Comparison of ENCODE assay signal across 16 cellular contexts in the genomic region with DNA sequence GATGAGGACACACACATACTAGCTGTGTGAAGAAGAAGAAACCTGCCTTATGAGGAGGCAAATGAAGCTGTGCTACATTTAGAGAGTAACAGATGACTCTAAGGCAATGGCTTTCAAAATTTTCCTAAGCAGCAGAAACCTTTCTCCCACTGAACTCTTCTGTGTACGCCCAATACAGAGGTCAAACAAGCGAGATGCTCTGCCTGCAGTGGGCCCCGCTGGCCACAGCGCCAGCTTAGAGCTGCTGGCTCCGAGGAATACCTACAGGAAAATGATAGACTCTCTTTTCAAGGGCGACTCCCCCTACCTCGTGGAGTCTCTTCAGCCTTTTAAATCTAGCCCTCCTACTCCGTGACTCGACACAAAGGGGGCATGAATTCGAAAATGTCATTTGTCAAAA. TPM values are rescaled to one million over a fixed set of nuclear protein-coding genes. Genes with fewer than 3 reads are reported as not detected.
A peak's percentile ranks its signal among the peaks of the same experiment; 100 is the strongest.
DNase-seq lines count a peak whose midpoint lies in the region; ATAC-seq, FAIRE-seq and TF ChIP-seq lines count a peak whose summit lies in the region.
"Had no signal": no experiment of that assay in that cellular context is flagged by ENCODE, and none has a peak within 500 bp of the region (broad histone marks: within the 10 kb centered on the region; RNA-seq: fewer than 3 reads in every experiment).

No MANE protein-coding gene starts in this region.

- no peaks in the 10 kb centered on the region for H3K9me3 Mint-ChIP-seq in activated B cell treated with CpG ODN at 0.5 μM for 24 hours
- H3K9me3 Mint-ChIP-seq in Calu3 (ENCODE audit: low read depth, unreplicated experiment), result no peaks in the 10 kb centered on the region
- H3K9me3 Mint-ChIP-seq: CD4-positive, CD25-positive, alpha-beta regulatory T cell; naive B cell had no signal

- no peaks in the 10 kb centered on the region for H3K9me3 ChIP-seq in HEK293 (ENCODE audit: control insufficient read depth, insufficient read depth, low read depth, low read length)
- no peaks in the 10 kb centered on the region for H3K9me3 ChIP-seq in hepatocyte (ENCODE audit: low read depth)
- H3K9me3 ChIP-seq in sigmoid colon, result no peaks in the 10 kb centered on the region
- H3K9me3 ChIP-seq: suprapubic skin had no signal

- H3K9me2 ChIP-seq in hepatocyte (replicated peaks; ENCODE audit: insufficient read depth), result no peaks in the 10 kb centered on the region

- ATAC-seq in activated B cell treated with CpG ODN at 0.5 μM for 24 hours (ENCODE audit: low read depth) (no peak), HG02798 (IDR thresholded peaks at IDR 0.05; ENCODE audit: poor library complexity, unreplicated experiment) (no peak)
- ATAC-seq: K562 had no signal

- CTCF ChIA-PET in HEK293 (lab: Yijun Ruan, JAX), result interaction anchor here (0.9 to 1.9 kb wide), 2 partner anchors 12 to 29 kb away, joined by 3 to 4 read pairs; no protein-coding TSS in a partner anchor
- CTCF ChIA-PET in activated B cell treated with CpG ODN at 0.5 μM for 24 hours (lab: Charles Lee), result interaction anchor here (0.9 kb wide), 1 partner anchor 11 kb away, joined by 3 read pairs; no protein-coding TSS in a partner anchor
- CTCF ChIA-PET in Calu3 (lab: Charles Lee), result no interaction called here

- FAIRE-seq in GM12891 (lab: Jason Lieb, UNC), result no peak
- FAIRE-seq: K562 had no signal

- H3K79me2 ChIP-seq in hepatocyte, result peaks cover 81% of the 10 kb centered on the region

- H3K4me3 ChIP-seq in HEK293 (ENCODE audit: low read depth, low read length), result no peak overlapping the region
- no peak overlapping the region for H3K4me3 ChIP-seq in hepatocyte
- H3K4me3 ChIP-seq in sigmoid colon, result no peak overlapping the region
- H3K4me3 ChIP-seq: K562, suprapubic skin had no signal

- H3K27me3 ChIP-seq in hepatocyte, result no peaks in the 10 kb centered on the region
- no peaks in the 10 kb centered on the region for H3K27me3 ChIP-seq in sigmoid colon
- H3K27me3 ChIP-seq: suprapubic skin had no signal

- TF ChIP-seq POLR2A in sigmoid colon (IDR thresholded peaks at IDR 0.05) (no peak), GM12891 (IDR thresholded peaks at IDR 0.05; ENCODE audit: low read depth, low read length) (no peak)

- H3K4me2 ChIP-seq in hepatocyte, result peak overlapping the region; percentile 56

- H3K36me3 ChIP-seq in HEK293 (ENCODE audit: control insufficient read depth in 2 of 2, insufficient read depth in 1 of 2, low read length in 2 of 2), result peaks cover 0 to 32% of the 10 kb centered on the region in 2 experiments; a peak in 2 of 3 replicates
- H3K36me3 ChIP-seq in hepatocyte (replicated peaks; ENCODE audit: insufficient read depth, low read depth), result no peaks in the 10 kb centered on the region
- H3K36me3 ChIP-seq in sigmoid colon, result peaks cover 0 to 7% (median 0%) of the 10 kb centered on the region in 4 donors

- POLR2A ChIA-PET in HEK293 (lab: Yijun Ruan, JAX), result no interaction called here
- POLR2A ChIA-PET in activated B cell treated with CpG ODN at 0.5 μM for 24 hours (lab: Charles Lee), result no interaction called here

- no peak overlapping the region for H2AFZ ChIP-seq in hepatocyte

- H3K27me3 Mint-ChIP-seq in activated B cell treated with CpG ODN at 0.5 μM for 24 hours (no peaks in the 10 kb centered on the region), Calu3 (ENCODE audit: unreplicated experiment) (no peaks in the 10 kb centered on the region)
- H3K27me3 Mint-ChIP-seq: CD4-positive, CD25-positive, alpha-beta regulatory T cell; naive B cell had no signal

- WGBS in hepatocyte (ENCODE audit: low lambda C conversion rate, missing lambda C conversion rate), result 70% methylated on average over 10 of the region's 10 CpGs
- WGBS in sigmoid colon, 2 donors, result 86 to 87% methylated on average over 10 of the region's 10 CpGs

- intact Hi-C loops in activated B cell treated with CpG ODN at 0.5 μM for 24 hours (cut with micrococcal nuclease) (no loop called here), sigmoid colon (cut with DNase I) (no loop called here), Calu3 (cut with micrococcal nuclease; ENCODE audit: unreplicated experiment) (no loop called here)

- TF ChIP-seq EP300 in sigmoid colon (IDR thresholded peaks at IDR 0.05), result no peak

- H3K27ac Mint-ChIP-seq in activated B cell treated with CpG ODN at 0.5 μM for 24 hours, result peak overlapping the region; percentile 4
- no peak overlapping the region for H3K27ac Mint-ChIP-seq in Calu3 (ENCODE audit: unreplicated experiment)

- peaks cover 76% of the 10 kb centered on the region for H3K36me3 Mint-ChIP-seq in activated B cell treated with CpG ODN at 0.5 μM for 24 hours (ENCODE audit: low read depth)
- peaks cover 7% of the 10 kb centered on the region for H3K36me3 Mint-ChIP-seq in Calu3 (ENCODE audit: insufficient read depth, unreplicated experiment)

- BruUV-seq in Calu3 (replicated peaks; lab: Mats Ljungman, UMichigan), result no TSS peak

- no peak for DNase-seq in activated B cell treated with CpG ODN at 0.5 μM for 24 hours
- peak; percentile 30 for DNase-seq in hepatocyte (ENCODE audit: low spot score)
- DNase-seq in sigmoid colon, result no peak
- DNase-seq in Calu3, result no peak
- DNase-seq in GM12891 (ENCODE audit: insufficient read length, low spot score), result no peak
- no peak for DNase-seq in DMS153 treated with DMSO at 0.1 percent for 48 hours (lab: John Stamatoyannopoulos, UW; ENCODE audit: unreplicated experiment)
- DNase-seq: activated CD8-positive, alpha-beta memory T cell treated with anti-CD3 and anti-CD28 coated beads for 24 hours; activated naive CD4-positive, alpha-beta T cell treated with Interleukin-2 at 50 U/mL for 16 hours; CD4-positive, CD25-positive, alpha-beta regulatory T cell; naive B cell; NCI-H1417 treated with DMSO at 0.1 percent for 48 hours; NCI-H526 had no signal

- peaks cover 11% of the 10 kb centered on the region for H4K20me1 ChIP-seq in hepatocyte (ENCODE audit: insufficient read depth, poor library complexity, severe bottlenecking)

- H3K27ac ChIP-seq in HEK293 (ENCODE audit: extremely low read depth, low read depth, low read length), result no peak overlapping the region
- peak overlapping the region; percentile 81 for H3K27ac ChIP-seq in hepatocyte
- peak overlapping the region; percentile 74 to 81 (median 78) for H3K27ac ChIP-seq in sigmoid colon
- H3K27ac ChIP-seq: suprapubic skin had no signal

- no peak for TF ChIP-seq CTCF in HEK293 (tag by site-specific recombination; IDR thresholded peaks at IDR 0.05)
- no peak for TF ChIP-seq CTCF in activated B cell treated with CpG ODN at 0.5 μM for 24 hours (IDR thresholded peaks at IDR 0.05)
- no peak for TF ChIP-seq CTCF in hepatocyte (IDR thresholded peaks at IDR 0.05; ENCODE audit: poor library complexity)
- TF ChIP-seq CTCF in sigmoid colon (IDR thresholded peaks at IDR 0.05), result peak in 1 of 4 experiments; percentile 9
- TF ChIP-seq CTCF in Calu3 (IDR thresholded peaks at IDR 0.05; ENCODE audit: unreplicated experiment), result no peak

- H3K4me1 ChIP-seq in HEK293 (ENCODE audit: control insufficient read depth, insufficient read depth, low read length), result peaks cover 29% of the 10 kb centered on the region
- H3K4me1 ChIP-seq in hepatocyte (ENCODE audit: insufficient read depth), result peaks cover 21% of the 10 kb centered on the region
- peaks cover 0 to 91% (median 83%) of the 10 kb centered on the region in 4 donors for H3K4me1 ChIP-seq in sigmoid colon

- H3K4me1 Mint-ChIP-seq in activated B cell treated with CpG ODN at 0.5 μM for 24 hours (peaks cover 75% of the 10 kb centered on the region), Calu3 (ENCODE audit: low read depth, unreplicated experiment) (peaks cover 25% of the 10 kb centered on the region)

- H3K4me3 Mint-ChIP-seq in activated B cell treated with CpG ODN at 0.5 μM for 24 hours, result no peak overlapping the region
- no peak overlapping the region for H3K4me3 Mint-ChIP-seq in Calu3 (ENCODE audit: low read depth, unreplicated experiment)
- H3K4me3 Mint-ChIP-seq: CD4-positive, CD25-positive, alpha-beta regulatory T cell; naive B cell had no signal

TF ChIP-seq in HEK293, 187 proteins besides CTCF, POLR2A, EP300 and RAD21 (continues in another document):
- TF ChIP-seq, protein P1, sequence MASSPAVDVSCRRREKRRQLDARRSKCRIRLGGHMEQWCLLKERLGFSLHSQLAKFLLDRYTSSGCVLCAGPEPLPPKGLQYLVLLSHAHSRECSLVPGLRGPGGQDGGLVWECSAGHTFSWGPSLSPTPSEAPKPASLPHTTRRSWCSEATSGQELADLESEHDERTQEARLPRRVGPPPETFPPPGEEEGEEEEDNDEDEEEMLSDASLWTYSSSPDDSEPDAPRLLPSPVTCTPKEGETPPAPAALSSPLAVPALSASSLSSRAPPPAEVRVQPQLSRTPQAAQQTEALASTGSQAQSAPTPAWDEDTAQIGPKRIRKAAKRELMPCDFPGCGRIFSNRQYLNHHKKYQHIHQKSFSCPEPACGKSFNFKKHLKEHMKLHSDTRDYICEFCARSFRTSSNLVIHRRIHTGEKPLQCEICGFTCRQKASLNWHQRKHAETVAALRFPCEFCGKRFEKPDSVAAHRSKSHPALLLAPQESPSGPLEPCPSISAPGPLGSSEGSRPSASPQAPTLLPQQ (tag by site-specific recombination; IDR thresholded peaks at IDR 0.05), result peak; percentile 77; the same call in 1 of the 2 replicates

TF ChIP-seq in GM12891, 5 proteins besides CTCF, POLR2A, EP300 and RAD21:
- TF ChIP-seq PAX5 (IDR thresholded peaks at IDR 0.05; ENCODE audit: insufficient read depth, low read length, severe bottlenecking) (no peak), SPI1 (IDR thresholded peaks at IDR 0.05; ENCODE audit: low read depth, low read length) (no peak), POU2F2 (IDR thresholded peaks at IDR 0.05; ENCODE audit: low read depth, low read length) (no peak), POLR2AphosphoS5 (IDR thresholded peaks at IDR 0.05; ENCODE audit: low read depth, low read length) (no peak), TAF1 (IDR thresholded peaks at IDR 0.05; ENCODE audit: low read depth, low read length) (no peak)

RNA-seq across cellular contexts. Expression of a gene that starts 39.2 kb away (rescaled TPM):
- total RNA-seq in activated B cell treated with CpG ODN at 0.5 μM for 24 hours, result 70.8 and 75.8 TPM in 2 replicates
- 67.6 and 69.5 TPM in 2 replicates for total RNA-seq in hepatocyte
- 13.1 and 17.8 TPM in 2 replicates for polyA plus RNA-seq in hepatocyte
- total RNA-seq in sigmoid colon, result 100 to 1,000 TPM in 2 of 4 donors, 10 to 100 TPM in 2; 72.8 to 120 (median 96.4) TPM
- polyA plus RNA-seq in sigmoid colon, result 10 to 100 TPM; 33.1 to 62.9 (median 39.6) TPM
- 15.7 and 18.2 TPM in 2 replicates for total RNA-seq in Calu3 (2022)
- 19.4 TPM for polyA plus RNA-seq in GM12891 (2012; ENCODE audit: low read depth, missing spikeins)
